11 cellular contexts compared by ENCODE assay signal in the genomic region with DNA sequence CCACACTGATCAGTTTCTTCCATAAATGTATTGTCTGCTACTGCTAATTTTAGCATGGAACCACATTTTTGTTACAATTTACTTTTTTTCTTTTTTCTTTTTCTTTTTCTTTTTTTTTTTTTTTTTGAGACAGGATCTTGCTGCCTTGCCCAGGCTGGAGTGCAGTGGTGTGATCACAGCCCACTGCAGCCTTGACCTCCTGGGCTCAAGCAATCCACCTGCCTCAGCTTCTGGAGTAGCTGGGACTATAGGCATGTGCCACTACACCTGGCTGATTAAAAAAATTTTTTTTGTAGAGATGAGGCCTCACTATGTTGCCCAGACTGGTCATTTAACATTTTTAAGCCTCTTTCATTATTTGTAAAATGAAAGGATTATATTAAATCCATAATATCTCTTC. TPM values are rescaled to one million over a fixed set of nuclear protein-coding genes. Genes with fewer than 3 reads are reported as not detected.
"Had no signal": no experiment of that assay in that cellular context is flagged by ENCODE, and none has a peak within 500 bp of the region (broad histone marks: within the 10 kb centered on the region; RNA-seq: fewer than 3 reads in every experiment).

No MANE protein-coding gene starts in this region.

- H3K4me3 Mint-ChIP-seq: GM23338, H9, HFFc6 had no signal

- ATAC-seq: GM23338 had no signal

- FAIRE-seq: H1, H54 had no signal

- H3K4me3 ChIP-seq: GM23338 had no signal

- H3K27ac Mint-ChIP-seq: GM23338, HFFc6 had no signal

- DNase-seq: H9, HCEC 1CT, HFFc6, IMR-90, KBM-7 had no signal

- H3K9ac ChIP-seq: KMS-11 had no signal

- H2AFZ ChIP-seq: GM23338 had no signal

- H3K4me1 Mint-ChIP-seq: GM23338 had no signal

- H3K9me3 Mint-ChIP-seq: GM23338, H9, HFFc6 had no signal

- H3K4me2 ChIP-seq: GM23338, KMS-11 had no signal

- H3K27ac ChIP-seq: HL-60, KMS-11 had no signal

RNA-seq across cellular contexts. Expression of a gene that starts 19.1 kb away (rescaled TPM):
- total RNA-seq: GM23338, H1, H9, HFFc6, HT1080, IMR-90 had no signal
- polyA plus RNA-seq: GM23338, H1, IMR-90 had no signal

RNA-seq across cellular contexts. Expression of a gene that starts 23.0 kb away (rescaled TPM):
- total RNA-seq: HFFc6, HT1080, IMR-90 had no signal
- polyA plus RNA-seq: IMR-90 had no signal

RNA-seq across cellular contexts. Expression of a gene that starts 40.5 kb away (rescaled TPM):
- total RNA-seq: H1, H9, HFFc6, HT1080, IMR-90 had no signal
- polyA plus RNA-seq: GM23338, H1, IMR-90 had no signal
